In the genomic region with DNA sequence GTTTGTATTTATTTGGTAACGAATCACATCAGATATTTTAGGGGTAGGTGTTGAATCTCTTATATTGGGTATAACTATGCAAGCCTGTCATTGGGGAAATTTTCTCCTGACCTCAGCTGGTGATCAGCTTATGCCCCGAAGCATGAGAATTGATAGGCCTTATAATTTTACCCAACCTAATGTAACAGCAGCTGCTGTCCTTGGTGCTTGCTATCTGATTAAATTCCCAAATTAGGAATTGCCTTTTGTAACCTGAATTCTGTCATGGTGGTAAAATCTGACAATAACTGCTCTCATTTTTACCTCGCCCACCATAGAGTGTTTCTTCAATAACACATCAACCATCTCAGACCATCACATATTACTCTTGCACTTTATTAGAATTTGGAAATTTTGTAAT, we compare ENCODE assay signal across 18 cellular contexts.
DNase-seq lines count a peak whose midpoint lies in the region; ATAC-seq and TF ChIP-seq lines count a peak whose summit lies in the region.
"Had no signal": no experiment of that assay in that cellular context is flagged by ENCODE, and none has a peak within 500 bp of the region (broad histone marks: within the 10 kb centered on the region; RNA-seq: fewer than 3 reads in every experiment).

No MANE protein-coding gene starts in this region.

- H3K36me3 Mint-ChIP-seq in GM23338 (ENCODE audit: low read depth) (no peaks in the 10 kb centered on the region), WTC11 (no peaks in the 10 kb centered on the region)
- H3K36me3 Mint-ChIP-seq: CD14-positive monocyte; CD4-positive, alpha-beta memory T cell; CD4-positive, CD25-positive, alpha-beta regulatory T cell; CD8-positive, alpha-beta memory T cell had no signal

- TF ChIP-seq RAD21 in Ishikawa (IDR thresholded peaks at IDR 0.05; ENCODE audit: low read depth) (no peak), neural cell (conservative IDR thresholded peaks at IDR 0.05) (no peak)

- H3K27ac ChIP-seq in GM23338 (ENCODE audit: low read depth) (no peak overlapping the region), neural cell (ENCODE audit: low read length) (peak overlapping the region; percentile 64)
- H3K27ac ChIP-seq: BLaER1 had no signal

- no peak overlapping the region for H3K4me2 ChIP-seq in GM23338
- no peak overlapping the region for H3K4me2 ChIP-seq in neural cell (ENCODE audit: low read length)
- H3K4me2 ChIP-seq: BLaER1 had no signal

- peaks cover 7% of the 10 kb centered on the region for H3K4me1 ChIP-seq in GM23338 (ENCODE audit: insufficient read depth)
- H3K4me1 ChIP-seq: BE2C had no signal

- H3K9me3 ChIP-seq in neural cell (ENCODE audit: low read length), result no peaks in the 10 kb centered on the region
- no peaks in the 10 kb centered on the region for H3K9me3 ChIP-seq in MG63
- H3K9me3 ChIP-seq: BE2C, BLaER1 had no signal

- CTCF ChIA-PET in WTC11 (lab: Charles Lee), result interaction anchor here (1.3 kb wide), 1 partner anchor 571 kb away, joined by 3 read pairs; no protein-coding TSS in a partner anchor

- TF ChIP-seq CTCF in GM23338 (conservative IDR thresholded peaks at IDR 0.05; ENCODE audit: low read depth in 2 of 2) (no peak), neural cell (IDR thresholded peaks at IDR 0.05; ENCODE audit: poor library complexity, severe bottlenecking) (no peak), WTC11 (IDR thresholded peaks at IDR 0.05) (no peak)

- no peaks in the 10 kb centered on the region for H3K27me3 ChIP-seq in GM23338 (ENCODE audit: insufficient read depth)
- H3K27me3 ChIP-seq in neural cell (ENCODE audit: insufficient read depth, low read depth, low read length), result no peaks in the 10 kb centered on the region
- no peaks in the 10 kb centered on the region for H3K27me3 ChIP-seq in MG63
- H3K27me3 ChIP-seq: BE2C, BLaER1 had no signal

- H3K4me3 ChIP-seq in GM23338, result no peak overlapping the region
- no peak overlapping the region for H3K4me3 ChIP-seq in neural cell (ENCODE audit: low read length)
- H3K4me3 ChIP-seq in MG63, result no peak overlapping the region
- H3K4me3 ChIP-seq: BLaER1, GM12878 had no signal

- no peak for DNase-seq in GM23338 (ENCODE audit: low spot score)
- DNase-seq in WTC11 (ENCODE audit: low spot score), result no peak
- no peak for DNase-seq in MG63
- DNase-seq: 8988T; ACHN; BE2C; CD4-positive, alpha-beta memory T cell; CD4-positive, CD25-positive, alpha-beta regulatory T cell; CD8-positive, alpha-beta memory T cell; DND-41; EL; GDM1 had no signal

- H3K4me3 Mint-ChIP-seq in GM23338 (no peak overlapping the region), WTC11 (no peak overlapping the region)
- H3K4me3 Mint-ChIP-seq: CD14-positive monocyte; CD4-positive, alpha-beta memory T cell; CD4-positive, CD25-positive, alpha-beta regulatory T cell; CD8-positive, alpha-beta memory T cell had no signal

- H3K27ac Mint-ChIP-seq in GM23338 (no peak overlapping the region), WTC11 (no peak overlapping the region)
- H3K27ac Mint-ChIP-seq: CD14-positive monocyte; CD4-positive, alpha-beta memory T cell; CD4-positive, CD25-positive, alpha-beta regulatory T cell; CD8-positive, alpha-beta memory T cell had no signal

- no peaks in the 10 kb centered on the region for H3F3A ChIP-seq in GM23338 (replicated peaks; ENCODE audit: low read depth)
- H3F3A ChIP-seq in neural cell (ENCODE audit: insufficient read depth, low read length, poor library complexity, severe bottlenecking), result no peaks in the 10 kb centered on the region

- POLR2A ChIA-PET in WTC11 (lab: Charles Lee), result no interaction called here

- no peak overlapping the region for H2AFZ ChIP-seq in GM23338
- H2AFZ ChIP-seq in neural cell (ENCODE audit: low read depth, low read length), result no peak overlapping the region

- H4K20me1 ChIP-seq in GM23338 (replicated peaks; ENCODE audit: insufficient read depth) (no peaks in the 10 kb centered on the region), neural cell (ENCODE audit: insufficient read depth) (no peaks in the 10 kb centered on the region)
- H4K20me1 ChIP-seq: BLaER1 had no signal

- no peaks in the 10 kb centered on the region for H3K36me3 ChIP-seq in GM23338 (ENCODE audit: insufficient read depth)
- no peaks in the 10 kb centered on the region for H3K36me3 ChIP-seq in neural cell (ENCODE audit: insufficient read depth, low read length)
- H3K36me3 ChIP-seq in MG63, result no peaks in the 10 kb centered on the region
- H3K36me3 ChIP-seq: BE2C, BLaER1 had no signal

- TF ChIP-seq EP300 in Ishikawa (IDR thresholded peaks at IDR 0.05; ENCODE audit: borderline replicate concordance), result no peak
- no peak for TF ChIP-seq EP300 in neural cell (conservative IDR thresholded peaks at IDR 0.05; ENCODE audit: poor library complexity, severe bottlenecking)

- H3K79me2 ChIP-seq in GM23338 (replicated peaks; ENCODE audit: insufficient read depth), result no peaks in the 10 kb centered on the region
- H3K79me2 ChIP-seq in neural cell (replicated peaks; ENCODE audit: insufficient read depth, low read length), result no peaks in the 10 kb centered on the region

- H3K9ac ChIP-seq in neural cell (ENCODE audit: low read length), result no peak overlapping the region
- H3K9ac ChIP-seq: BLaER1 had no signal

- H3K27me3 Mint-ChIP-seq in GM23338 (ENCODE audit: insufficient read depth, low read depth, poor library complexity) (peaks cover 6% of the 10 kb centered on the region), WTC11 (ENCODE audit: low read depth) (no peaks in the 10 kb centered on the region)
- H3K27me3 Mint-ChIP-seq: CD4-positive, alpha-beta memory T cell; CD4-positive, CD25-positive, alpha-beta regulatory T cell; CD8-positive, alpha-beta memory T cell had no signal

- H3K9me2 ChIP-seq in GM23338 (ENCODE audit: insufficient read depth), result no peaks in the 10 kb centered on the region
- no peaks in the 10 kb centered on the region for H3K9me2 ChIP-seq in neural cell (ENCODE audit: insufficient read depth, low read length)

- H3K9me3 Mint-ChIP-seq in GM23338 (no peaks in the 10 kb centered on the region), WTC11 (no peaks in the 10 kb centered on the region)
- H3K9me3 Mint-ChIP-seq: CD14-positive monocyte had no signal

- ATAC-seq in GM23338 (no peak), WTC11 (no peak), GM18870 (IDR thresholded peaks at IDR 0.05; ENCODE audit: unreplicated experiment) (no peak)
- ATAC-seq: GM12878 had no signal

- peaks cover 6% of the 10 kb centered on the region for H3K4me1 Mint-ChIP-seq in GM23338
- peaks cover 5% of the 10 kb centered on the region for H3K4me1 Mint-ChIP-seq in WTC11
- H3K4me1 Mint-ChIP-seq: CD14-positive monocyte; CD4-positive, alpha-beta memory T cell; CD4-positive, CD25-positive, alpha-beta regulatory T cell; CD8-positive, alpha-beta memory T cell had no signal

TF ChIP-seq in neural cell, 6 proteins besides CTCF, POLR2A, EP300 and RAD21 (continues in another document):
- no peak for TF ChIP-seq SMC3 (conservative IDR thresholded peaks at IDR 0.05; ENCODE audit: poor library complexity)
- TF ChIP-seq EZH2 (IDR thresholded peaks at IDR 0.05; ENCODE audit: borderline replicate concordance, insufficient read depth, low read length, poor library complexity, severe bottlenecking), result no peak

TF ChIP-seq in WTC11, 78 proteins besides CTCF, POLR2A, EP300 and RAD21:
- TF ChIP-seq FOXJ3 (CRISPR knock-in tag; IDR thresholded peaks at IDR 0.05; ENCODE audit: borderline replicate concordance) (no peak), CBFB (CRISPR knock-in tag; IDR thresholded peaks at IDR 0.05; ENCODE audit: low read depth) (no peak), ZNF396 (CRISPR knock-in tag; IDR thresholded peaks at IDR 0.05; ENCODE audit: borderline replicate concordance) (no peak), SMAD3 (CRISPR knock-in tag; IDR thresholded peaks at IDR 0.05; ENCODE audit: borderline replicate concordance) (no peak), SOX15 (CRISPR knock-in tag; IDR thresholded peaks at IDR 0.05) (no peak), SMAD4 (CRISPR knock-in tag; IDR thresholded peaks at IDR 0.05) (no peak), MXD4 (CRISPR knock-in tag; IDR thresholded peaks at IDR 0.05; ENCODE audit: borderline replicate concordance) (no peak)
